Comparison of ENCODE assay signal across 10 cellular contexts in the genomic region with DNA sequence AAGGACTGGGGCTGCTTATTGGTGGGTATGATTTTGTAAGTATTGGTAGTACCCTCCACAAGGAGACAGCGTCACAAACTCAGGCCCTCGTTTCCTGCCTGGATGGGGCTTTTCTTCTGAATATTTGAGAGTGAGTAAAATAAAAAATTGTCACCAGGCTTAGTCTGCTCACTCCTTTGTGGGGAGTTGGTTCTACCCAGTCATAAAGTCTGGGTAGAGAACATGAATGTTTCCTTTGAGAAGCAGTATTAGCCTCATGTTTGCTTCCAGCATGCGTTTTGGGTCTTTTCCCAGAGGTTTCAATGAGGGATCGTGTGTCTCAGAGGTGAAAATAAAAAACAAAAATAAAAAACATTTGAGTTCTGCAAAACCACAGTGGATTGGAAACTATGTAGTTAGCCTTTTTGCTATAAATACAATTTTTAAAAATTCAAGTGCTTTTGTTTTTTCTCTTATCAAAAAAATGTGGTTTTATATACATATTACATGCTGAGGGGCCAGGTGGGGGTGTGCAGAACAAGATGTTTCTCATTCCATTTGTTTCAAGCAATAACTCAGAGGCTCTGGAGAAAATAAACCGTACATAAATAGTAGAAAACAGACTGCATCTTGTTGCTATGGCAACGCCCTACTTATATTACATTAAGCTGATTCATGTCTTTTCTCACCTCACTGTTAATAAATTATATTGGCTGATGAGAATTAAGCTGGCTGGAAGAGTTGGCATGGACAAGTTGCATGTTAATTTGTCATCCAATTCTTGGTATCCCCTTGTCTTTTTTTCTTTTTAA.
DNase-seq lines count a peak whose midpoint lies in the region; ATAC-seq and TF ChIP-seq lines count a peak whose summit lies in the region.
"Had no signal": no experiment of that assay in that cellular context is flagged by ENCODE, and none has a peak within 500 bp of the region (broad histone marks: within the 10 kb centered on the region; RNA-seq: fewer than 3 reads in every experiment).

No MANE protein-coding gene starts in this region.

- no peak for TF ChIP-seq CTCF in GM13976 (IDR thresholded peaks at IDR 0.05; ENCODE audit: borderline replicate concordance, control extremely low read depth, extremely low read depth, insufficient read depth, missing control alignments)

- in situ Hi-C loops in GM13976 (cut with MboI; ENCODE audit: low sequenced_read_pairs, unreplicated experiment) = no loop called here

- no peak for ATAC-seq in HG03378 (IDR thresholded peaks at IDR 0.05; ENCODE audit: unreplicated experiment)

- DNase-seq in DMS 273 treated with DMSO at 0.1 percent for 48 hours (lab: John Stamatoyannopoulos, UW) = peak; percentile 33
- DNase-seq in NCI-H2196 (lab: John Stamatoyannopoulos, UW; ENCODE audit: unreplicated experiment) = peak; percentile 70
- peak; percentile 8 for DNase-seq in midbrain (lab: John Stamatoyannopoulos, UW)
- DNase-seq in cardiac septum (ENCODE audit: low spot score) = no peak
- DNase-seq in GM13976 (ENCODE audit: low spot score) = no peak
- no peak for DNase-seq in activated naive CD4-positive, alpha-beta T cell treated with Interleukin-2 at 50 U/mL for 16 hours
- DNase-seq: activated CD8-positive, alpha-beta memory T cell treated with anti-CD3 and anti-CD28 coated beads, Interleukin-2, amount 50 U/mL, for 4 hours; kidney had no signal

- H3K27ac ChIP-seq in cingulate gyrus (ENCODE audit: low read depth, low read length) = peak overlapping the region; percentile 78

- intact Hi-C loops in cardiac septum (cut with DNase I) = no loop called here

Comparison
In these comparisons a context has a peak if more than half of its experiments do, and no peak if none do; other contexts are left out.
1. DNase-seq: peak in DMS 273 treated with DMSO at 0.1 percent for 48 hours (single experiment), NCI-H2196 (single experiment) and midbrain (single experiment); none in cardiac septum (single experiment), GM13976 (single experiment) and activated naive CD4-positive, alpha-beta T cell treated with Interleukin-2 at 50 U/mL for 16 hours (single experiment).